29 cellular contexts compared by ENCODE assay signal in genomic region chr5:66561366-66561990, GRCh38.
"Had no signal": no experiment of that assay in that cellular context is flagged by ENCODE, and none has a peak within 500 bp of the region (broad histone marks: within the 10 kb centered on the region; RNA-seq: fewer than 3 reads in every experiment).

No MANE protein-coding gene starts in this region.

- H3K27me3 Mint-ChIP-seq: memory B cell, naive B cell, progenitor cell of endocrine pancreas had no signal

- ATAC-seq: effector memory CD8-positive, alpha-beta T cell; left ventricle myocardium superior; mucosa of descending colon; natural killer cell treated with Interleukin-12 subunit alpha and Interleukin-12 subunit beta and Interleukin-15 and Interleukin-18, amount 100 ng/mL, for 72 hours; stimulated activated effector memory CD8-positive, alpha-beta T cell treated with anti-CD3 and anti-CD28 coated beads, Interleukin-12 subunit alpha, Interleukin-12 subunit beta, amount 100 ng/mL, for 72 hours had no signal

- H3K9ac ChIP-seq: parathyroid adenoma had no signal

- H3K79me2 ChIP-seq: parathyroid adenoma had no signal

- H3K4me1 ChIP-seq: esophagus squamous epithelium, heart right ventricle, parathyroid adenoma, sigmoid colon, stomach, tibial artery had no signal

- H3K4me3 ChIP-seq: esophagus squamous epithelium, heart right ventricle, lung, mucosa of descending colon, sigmoid colon, stomach, tibial artery had no signal

- H3K9me3 Mint-ChIP-seq: effector memory CD8-positive, alpha-beta T cell; memory B cell; natural killer cell treated with Interleukin-12 subunit alpha and Interleukin-12 subunit beta and Interleukin-15 and Interleukin-18, amount 100 ng/mL, for 72 hours; stimulated activated effector memory CD8-positive, alpha-beta T cell treated with anti-CD3 and anti-CD28 coated beads, Interleukin-12 subunit alpha, Interleukin-12 subunit beta, amount 100 ng/mL, for 72 hours had no signal

- H3K9me3 ChIP-seq: esophagus squamous epithelium, mucosa of descending colon, neutrophil, sigmoid colon, stomach, tibial artery had no signal

- H3K36me3 ChIP-seq: esophagus squamous epithelium, heart right ventricle, neutrophil, sigmoid colon, stomach, tibial artery had no signal

- H3K27me3 ChIP-seq: heart right ventricle, neutrophil, sigmoid colon, stomach, tibial artery had no signal

- H3K27ac Mint-ChIP-seq: effector memory CD8-positive, alpha-beta T cell; memory B cell; mesothelial cell of epicardium; natural killer cell treated with Interleukin-12 subunit alpha and Interleukin-12 subunit beta and Interleukin-15 and Interleukin-18, amount 100 ng/mL, for 72 hours; progenitor cell of endocrine pancreas; stimulated activated effector memory CD8-positive, alpha-beta T cell treated with anti-CD3 and anti-CD28 coated beads, Interleukin-12 subunit alpha, Interleukin-12 subunit beta, amount 100 ng/mL, for 72 hours; type B pancreatic cell had no signal

- H3K4me3 Mint-ChIP-seq: effector memory CD8-positive, alpha-beta T cell; memory B cell; mesothelial cell of epicardium; naive B cell; natural killer cell treated with Interleukin-12 subunit alpha and Interleukin-12 subunit beta and Interleukin-15 and Interleukin-18, amount 100 ng/mL, for 72 hours; neural crest cell; stimulated activated effector memory CD8-positive, alpha-beta T cell treated with anti-CD3 and anti-CD28 coated beads, Interleukin-12 subunit alpha, Interleukin-12 subunit beta, amount 100 ng/mL, for 72 hours; type B pancreatic cell had no signal

- DNase-seq: cortex of kidney; effector memory CD8-positive, alpha-beta T cell; erythroblast; esophagus squamous epithelium; foreskin melanocyte; glutamatergic neuron; heart right ventricle; hippocampal formation; left ventricle myocardium superior; mucosa of descending colon; naive B cell; sigmoid colon; stimulated activated CD4-positive, alpha-beta T cell treated with anti-CD3 and anti-CD28 coated beads, Interleukin-2, amount 100 ng/mL, for 24 hours; stimulated activated CD4-positive, alpha-beta T cell treated with anti-CD3 and anti-CD28 coated beads, Interleukin-4, amount 100 ng/mL, for 24 hours; stimulated activated naive CD4-positive, alpha-beta T cell treated with Interleukin-2 at 50 U/mL for 16 hours; stomach; tibial artery had no signal

- H3K4me1 Mint-ChIP-seq: mesothelial cell of epicardium, neural crest cell had no signal

- H3K36me3 Mint-ChIP-seq: memory B cell; mesothelial cell of epicardium; naive B cell; natural killer cell treated with Interleukin-12 subunit alpha and Interleukin-12 subunit beta and Interleukin-15 and Interleukin-18, amount 100 ng/mL, for 72 hours; stimulated activated effector memory CD8-positive, alpha-beta T cell treated with anti-CD3 and anti-CD28 coated beads, Interleukin-12 subunit alpha, Interleukin-12 subunit beta, amount 100 ng/mL, for 72 hours; type B pancreatic cell had no signal

- FAIRE-seq: endometrium, keratinocyte had no signal

- H3K27ac ChIP-seq: esophagus squamous epithelium, heart right ventricle, neutrophil, parathyroid adenoma, sigmoid colon, stomach, tibial artery had no signal

- H2AFZ ChIP-seq: parathyroid adenoma had no signal
